ENCODE assay signal across 1 cellular context in the genomic region with DNA sequence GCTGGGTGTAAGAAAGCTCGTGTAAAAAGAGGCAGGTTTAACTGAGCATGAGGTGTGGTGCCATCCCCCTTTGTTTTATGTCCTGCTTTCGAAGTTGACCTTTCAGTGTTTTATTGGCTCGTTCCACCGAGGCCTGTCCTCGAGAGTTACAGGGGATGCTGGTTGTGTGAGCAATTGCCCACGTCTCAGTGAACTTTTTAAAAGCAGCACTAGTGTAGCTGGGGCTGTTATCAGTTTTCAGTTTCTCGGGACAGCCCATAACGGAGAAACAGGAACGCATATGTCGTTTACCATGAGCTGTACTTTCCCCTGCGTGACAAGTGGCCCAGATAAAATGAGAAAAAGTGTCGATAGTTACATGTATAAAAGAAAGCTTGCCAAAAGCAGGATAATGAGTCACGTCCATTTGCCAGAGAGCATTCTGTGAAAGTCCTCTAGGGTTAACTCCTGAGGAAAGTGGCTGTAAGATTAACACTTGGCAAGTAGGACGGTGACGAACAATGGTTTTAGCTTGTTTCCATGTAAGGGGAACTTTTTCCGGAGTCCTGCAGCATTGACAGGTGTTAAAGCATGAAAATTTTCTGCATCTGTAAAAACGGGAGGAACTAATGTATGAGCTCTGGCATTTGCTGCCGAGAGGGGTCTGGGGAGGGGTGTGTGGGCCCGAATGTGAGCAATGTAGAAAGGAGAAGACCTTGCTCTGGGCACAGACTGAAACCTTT.
A peak's percentile ranks its signal among the peaks of the same experiment; 100 is the strongest.
TF ChIP-seq lines count a peak whose summit lies in the region.

No MANE protein-coding gene starts in this region.

TF ChIP-seq in K562, 482 proteins besides CTCF, POLR2A, EP300 and RAD21 (continued from another document):
- TF ChIP-seq, protein P1, sequence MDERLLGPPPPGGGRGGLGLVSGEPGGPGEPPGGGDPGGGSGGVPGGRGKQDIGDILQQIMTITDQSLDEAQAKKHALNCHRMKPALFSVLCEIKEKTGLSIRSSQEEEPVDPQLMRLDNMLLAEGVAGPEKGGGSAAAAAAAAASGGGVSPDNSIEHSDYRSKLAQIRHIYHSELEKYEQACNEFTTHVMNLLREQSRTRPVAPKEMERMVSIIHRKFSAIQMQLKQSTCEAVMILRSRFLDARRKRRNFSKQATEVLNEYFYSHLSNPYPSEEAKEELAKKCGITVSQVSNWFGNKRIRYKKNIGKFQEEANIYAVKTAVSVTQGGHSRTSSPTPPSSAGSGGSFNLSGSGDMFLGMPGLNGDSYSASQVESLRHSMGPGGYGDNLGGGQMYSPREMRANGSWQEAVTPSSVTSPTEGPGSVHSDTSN (CRISPR knock-in tag; IDR thresholded peaks at IDR 0.05; ENCODE audit: low read depth): no peak
- TF ChIP-seq, protein P1 (tag; conservative IDR thresholded peaks at IDR 0.05; ENCODE audit: low read depth): peak; percentile 8; the same call in 1 of the 2 replicates
- TF ChIP-seq, protein P2, sequence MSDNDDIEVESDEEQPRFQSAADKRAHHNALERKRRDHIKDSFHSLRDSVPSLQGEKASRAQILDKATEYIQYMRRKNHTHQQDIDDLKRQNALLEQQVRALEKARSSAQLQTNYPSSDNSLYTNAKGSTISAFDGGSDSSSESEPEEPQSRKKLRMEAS (CRISPR knock-in tag; IDR thresholded peaks at IDR 0.05): peak; percentile 65
- TF ChIP-seq, protein P3, sequence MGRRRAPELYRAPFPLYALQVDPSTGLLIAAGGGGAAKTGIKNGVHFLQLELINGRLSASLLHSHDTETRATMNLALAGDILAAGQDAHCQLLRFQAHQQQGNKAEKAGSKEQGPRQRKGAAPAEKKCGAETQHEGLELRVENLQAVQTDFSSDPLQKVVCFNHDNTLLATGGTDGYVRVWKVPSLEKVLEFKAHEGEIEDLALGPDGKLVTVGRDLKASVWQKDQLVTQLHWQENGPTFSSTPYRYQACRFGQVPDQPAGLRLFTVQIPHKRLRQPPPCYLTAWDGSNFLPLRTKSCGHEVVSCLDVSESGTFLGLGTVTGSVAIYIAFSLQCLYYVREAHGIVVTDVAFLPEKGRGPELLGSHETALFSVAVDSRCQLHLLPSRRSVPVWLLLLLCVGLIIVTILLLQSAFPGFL (CRISPR knock-in tag; IDR thresholded peaks at IDR 0.05): no peak
- no peak for TF ChIP-seq NR2C2 (CRISPR knock-in tag; IDR thresholded peaks at IDR 0.05)
- TF ChIP-seq NR2C2 (tag; IDR thresholded peaks at IDR 0.05): peak; percentile 45; the same call in 1 of the 2 replicates
- TF ChIP-seq NR2F6 (CRISPR knock-in tag; IDR thresholded peaks at IDR 0.05): no peak
- TF ChIP-seq MTA1 (IDR thresholded peaks at IDR 0.05; ENCODE audit: borderline replicate concordance): 0 out of 2 replicates have a peak, but pooled peaks have one; percentile 14
- no peak for TF ChIP-seq POLR3G (IDR thresholded peaks at IDR 0.05; ENCODE audit: extremely low read depth, insufficient read length, insufficient replicate concordance)
